Comparison of ENCODE assay signal across 22 cellular contexts in genomic region chr1:239616686-239617085, GRCh38.
"Had no signal": no experiment of that assay in that cellular context is flagged by ENCODE, and none has a peak within 500 bp of the region (broad histone marks: within the 10 kb centered on the region; RNA-seq: fewer than 3 reads in every experiment).

No MANE protein-coding gene starts in this region.

- H3K27me3 ChIP-seq: esophagus squamous epithelium, gastrocnemius medialis, neural progenitor cell, right atrium auricular region, suprapubic skin, tibial nerve had no signal

- H3K4me3 ChIP-seq: esophagus squamous epithelium, gastrocnemius medialis, neural progenitor cell, prostate gland, right atrium auricular region, suprapubic skin, tibial nerve had no signal

- H3K4me3 Mint-ChIP-seq: activated CD4-positive, alpha-beta memory T cell treated with anti-CD3 and anti-CD28 coated beads for 36 hours; activated naive CD4-positive, alpha-beta T cell treated with anti-CD3 and anti-CD28 coated beads for 36 hours; activated naive CD8-positive, alpha-beta T cell treated with anti-CD3 and anti-CD28 coated beads, Interleukin-2, amount 10 ng/mL, durations not matched to agents 7 days and 5 days; endodermal cell; naive thymus-derived CD4-positive, alpha-beta T cell; neural progenitor cell; stimulated activated naive CD8-positive, alpha-beta T cell treated with anti-CD3 and anti-CD28 coated beads, Interleukin-15, Interleukin-2, amounts not matched to agents 100 ng/mL and 50 ng/mL, for 24 hours had no signal

- H3K36me3 Mint-ChIP-seq: activated CD4-positive, alpha-beta memory T cell treated with anti-CD3 and anti-CD28 coated beads for 36 hours; activated naive CD8-positive, alpha-beta T cell treated with anti-CD3 and anti-CD28 coated beads, Interleukin-2, amount 10 ng/mL, durations not matched to agents 7 days and 5 days; naive thymus-derived CD4-positive, alpha-beta T cell; neural progenitor cell had no signal

- ATAC-seq: gastrocnemius medialis; left colon; naive thymus-derived CD4-positive, alpha-beta T cell had no signal

- DNase-seq: activated CD4-positive, alpha-beta memory T cell treated with anti-CD3 and anti-CD28 coated beads for 36 hours; activated CD4-positive, alpha-beta T cell treated with anti-CD3 and anti-CD28 coated beads for 48 hours; activated naive CD4-positive, alpha-beta T cell treated with anti-CD3 and anti-CD28 coated beads for 36 hours; activated naive CD8-positive, alpha-beta T cell treated with anti-CD3 and anti-CD28 coated beads, Interleukin-2, amount 10 ng/mL, durations not matched to agents 7 days and 5 days; activated T-cell treated with anti-CD3 and anti-CD28 coated beads, Interleukin-2, amount 50 U/mL, for 48 hours; amygdala; cortex of kidney; endodermal cell; esophagus squamous epithelium; gastrocnemius medialis; islet precursor cell; left colon; mesenchymal stem cell; naive thymus-derived CD4-positive, alpha-beta T cell; stimulated activated CD4-positive, alpha-beta T cell treated with anti-CD3 and anti-CD28 coated beads, Interleukin-4, amount 100 ng/mL, for 24 hours had no signal

- H2AFZ ChIP-seq: neural progenitor cell had no signal

- FAIRE-seq: urothelium cell line had no signal

- H3K9me3 ChIP-seq: esophagus squamous epithelium, gastrocnemius medialis, prostate gland, suprapubic skin, tibial nerve had no signal

- H3K27me3 Mint-ChIP-seq: activated CD4-positive, alpha-beta memory T cell treated with anti-CD3 and anti-CD28 coated beads for 36 hours; activated naive CD8-positive, alpha-beta T cell treated with anti-CD3 and anti-CD28 coated beads, Interleukin-2, amount 10 ng/mL, durations not matched to agents 7 days and 5 days; naive thymus-derived CD4-positive, alpha-beta T cell; stimulated activated naive CD8-positive, alpha-beta T cell treated with anti-CD3 and anti-CD28 coated beads, Interleukin-15, Interleukin-2, amounts not matched to agents 100 ng/mL and 50 ng/mL, for 24 hours had no signal

- H3K9ac ChIP-seq: neural progenitor cell had no signal

- H3K4me1 ChIP-seq: esophagus squamous epithelium, gastrocnemius medialis, prostate gland, right atrium auricular region, suprapubic skin, tibial nerve had no signal

- H3K4me1 Mint-ChIP-seq: activated naive CD8-positive, alpha-beta T cell treated with anti-CD3 and anti-CD28 coated beads, Interleukin-2, amount 10 ng/mL, durations not matched to agents 7 days and 5 days; endodermal cell had no signal

- H3K27ac Mint-ChIP-seq: activated CD4-positive, alpha-beta memory T cell treated with anti-CD3 and anti-CD28 coated beads for 36 hours; activated naive CD4-positive, alpha-beta T cell treated with anti-CD3 and anti-CD28 coated beads for 36 hours; activated naive CD8-positive, alpha-beta T cell treated with anti-CD3 and anti-CD28 coated beads, Interleukin-2, amount 10 ng/mL, durations not matched to agents 7 days and 5 days; endodermal cell; stimulated activated naive CD8-positive, alpha-beta T cell treated with anti-CD3 and anti-CD28 coated beads, Interleukin-15, Interleukin-2, amounts not matched to agents 100 ng/mL and 50 ng/mL, for 24 hours had no signal

- H3K4me2 ChIP-seq: neural progenitor cell had no signal

- H3K9me3 Mint-ChIP-seq: activated CD4-positive, alpha-beta memory T cell treated with anti-CD3 and anti-CD28 coated beads for 36 hours; activated naive CD4-positive, alpha-beta T cell treated with anti-CD3 and anti-CD28 coated beads for 36 hours; endodermal cell; neural progenitor cell had no signal

- H3K36me3 ChIP-seq: esophagus squamous epithelium, gastrocnemius medialis, neural progenitor cell, prostate gland, right atrium auricular region, suprapubic skin, tibial nerve had no signal

- H3K27ac ChIP-seq: esophagus squamous epithelium, gastrocnemius medialis, neural progenitor cell, prostate gland, right atrium auricular region, suprapubic skin, tibial nerve had no signal
